ENCODE assay signal across 22 cellular contexts in the genomic region with DNA sequence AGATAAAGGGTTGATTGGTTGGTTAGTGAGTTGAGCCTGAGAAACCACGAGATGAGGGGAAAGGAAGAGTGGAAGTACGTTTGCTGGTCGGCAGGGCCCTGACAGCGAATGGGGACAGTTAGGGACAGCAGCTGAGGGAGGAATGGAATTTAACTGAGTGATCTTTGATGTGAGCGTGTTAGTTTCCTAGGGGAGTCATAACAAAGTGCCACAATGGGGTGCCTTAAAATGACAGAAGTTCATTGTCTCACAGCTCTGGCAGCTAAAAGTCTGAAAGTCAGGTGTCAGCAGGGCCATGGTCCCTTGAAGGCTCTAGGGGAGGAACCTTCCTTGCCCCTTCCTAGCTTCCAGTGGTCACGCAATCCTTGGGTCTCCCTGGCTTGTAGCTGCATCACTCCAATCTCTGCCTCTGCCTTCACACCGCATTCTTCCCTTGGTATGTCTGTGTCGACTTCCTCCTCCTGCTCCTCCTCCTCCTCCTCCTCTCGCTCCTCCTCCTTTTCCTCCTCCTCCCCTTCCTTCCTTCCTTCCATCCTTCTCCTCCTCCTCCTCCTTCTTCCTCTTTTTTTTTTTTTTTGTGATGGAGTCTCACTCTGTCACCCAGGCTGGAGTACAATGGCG. TPM values are rescaled to one million over a fixed set of nuclear protein-coding genes. Genes with fewer than 3 reads are reported as not detected.
DNase-seq lines count a peak whose midpoint lies in the region; ATAC-seq and TF ChIP-seq lines count a peak whose summit lies in the region.
"Had no signal": no experiment of that assay in that cellular context is flagged by ENCODE, and none has a peak within 500 bp of the region (broad histone marks: within the 10 kb centered on the region; RNA-seq: fewer than 3 reads in every experiment).

No MANE protein-coding gene starts in this region.

- H3K27me3 ChIP-seq in GM23338 (ENCODE audit: insufficient read depth) (no peaks in the 10 kb centered on the region), RWPE2 (ENCODE audit: insufficient read depth, poor library complexity, severe bottlenecking) (no peaks in the 10 kb centered on the region), heart right ventricle (peaks cover 0 to 3% (median 0%) of the 10 kb centered on the region in 7 donors)
- H3K27me3 ChIP-seq in naive thymus-derived CD4-positive, alpha-beta T cell (ENCODE audit: control insufficient read depth in 2 of 2, insufficient read depth in 2 of 2, low read length in 2 of 2) = no peaks in the 10 kb centered on the region
- H3K27me3 ChIP-seq: body of pancreas, SJCRH30, thyroid gland had no signal

- H3K79me2 ChIP-seq in GM23338 (replicated peaks; ENCODE audit: insufficient read depth) = no peaks in the 10 kb centered on the region

- no peaks in the 10 kb centered on the region for H3K9me2 ChIP-seq in GM23338 (ENCODE audit: insufficient read depth)

- peaks cover 7% of the 10 kb centered on the region for H3K4me1 Mint-ChIP-seq in GM23338
- peaks cover 0 to 17% (median 6%) of the 10 kb centered on the region in 7 donors for H3K4me1 Mint-ChIP-seq in naive thymus-derived CD4-positive, alpha-beta T cell
- no peaks in the 10 kb centered on the region for H3K4me1 Mint-ChIP-seq in activated CD4-positive, alpha-beta T cell treated with anti-CD3 and anti-CD28 coated beads, Interleukin-2, amount 10 ng/mL, durations not matched to agents 24 days and 14 days

- no peaks in the 10 kb centered on the region for H4K20me1 ChIP-seq in GM23338 (replicated peaks; ENCODE audit: insufficient read depth)

- no peak for TF ChIP-seq CTCF in GM23338 (conservative IDR thresholded peaks at IDR 0.05; ENCODE audit: low read depth in 2 of 2)
- TF ChIP-seq CTCF in RWPE2 (IDR thresholded peaks at IDR 0.05; ENCODE audit: poor library complexity, severe bottlenecking) = no peak
- no peak for TF ChIP-seq CTCF in heart right ventricle (IDR thresholded peaks at IDR 0.05)

- H3K36me3 ChIP-seq in GM23338 (ENCODE audit: insufficient read depth) (no peaks in the 10 kb centered on the region), RWPE2 (ENCODE audit: low read depth) (no peaks in the 10 kb centered on the region), heart right ventricle (no peaks in the 10 kb centered on the region)
- H3K36me3 ChIP-seq in naive thymus-derived CD4-positive, alpha-beta T cell (ENCODE audit: control insufficient read depth in 2 of 3, insufficient read depth in 3 of 3, low read length in 3 of 3) = no peaks in the 10 kb centered on the region
- H3K36me3 ChIP-seq: SJCRH30, thyroid gland had no signal

- peaks cover 12% of the 10 kb centered on the region for H3K27me3 Mint-ChIP-seq in GM23338 (ENCODE audit: insufficient read depth, low read depth, poor library complexity)
- peaks cover 0 to 23% (median 0%) of the 10 kb centered on the region in 5 donors for H3K27me3 Mint-ChIP-seq in naive thymus-derived CD4-positive, alpha-beta T cell
- H3K27me3 Mint-ChIP-seq in activated CD4-positive, alpha-beta T cell treated with anti-CD3 and anti-CD28 coated beads, Interleukin-2, amount 10 ng/mL, durations not matched to agents 24 days and 14 days = peaks cover 14% of the 10 kb centered on the region

- intact Hi-C loops in heart right ventricle (cut with DNase I) = no loop called here
- intact Hi-C loops in naive thymus-derived CD4-positive, alpha-beta T cell (cut with micrococcal nuclease) = no loop called here
- intact Hi-C loops in activated CD4-positive, alpha-beta T cell treated with anti-CD3 and anti-CD28 coated beads, Interleukin-2, amount 10 ng/mL, durations not matched to agents 24 days and 14 days (cut with micrococcal nuclease) = no loop called here

- 63 to 64% methylated on average over 10 of the region's 10 CpGs for WGBS in heart right ventricle, 2 donors

- H3K4me2 ChIP-seq in GM23338 = no peak overlapping the region

- H3K4me3 ChIP-seq in GM23338 (no peak overlapping the region), RWPE2 (ENCODE audit: severe bottlenecking) (no peak overlapping the region), heart right ventricle (no peak overlapping the region)
- no peak overlapping the region for H3K4me3 ChIP-seq in naive thymus-derived CD4-positive, alpha-beta T cell (ENCODE audit: low read length)
- H3K4me3 ChIP-seq: body of pancreas, SJCRH30, thyroid gland had no signal

- H3K4me1 ChIP-seq in GM23338 (ENCODE audit: insufficient read depth) = no peaks in the 10 kb centered on the region
- H3K4me1 ChIP-seq in RWPE2 (ENCODE audit: insufficient read depth, poor library complexity, severe bottlenecking) = no peaks in the 10 kb centered on the region
- peaks cover 0 to 45% (median 28%) of the 10 kb centered on the region in 9 donors for H3K4me1 ChIP-seq in heart right ventricle
- no peaks in the 10 kb centered on the region for H3K4me1 ChIP-seq in naive thymus-derived CD4-positive, alpha-beta T cell (ENCODE audit: control insufficient read depth in 2 of 2, insufficient read depth in 2 of 2, low read length in 2 of 2)
- H3K4me1 ChIP-seq: body of pancreas, foreskin keratinocyte, SJCRH30, thyroid gland had no signal

- CTCF ChIA-PET in naive thymus-derived CD4-positive, alpha-beta T cell (lab: Charles Lee) = no interaction called here

- no peak overlapping the region for H3K4me3 Mint-ChIP-seq in GM23338
- H3K4me3 Mint-ChIP-seq in naive thymus-derived CD4-positive, alpha-beta T cell = no peak overlapping the region
- H3K4me3 Mint-ChIP-seq in activated CD4-positive, alpha-beta T cell treated with anti-CD3 and anti-CD28 coated beads, Interleukin-2, amount 10 ng/mL, durations not matched to agents 24 days and 14 days = no peak overlapping the region
- H3K4me3 Mint-ChIP-seq: activated naive CD8-positive, alpha-beta T cell treated with anti-CD3 and anti-CD28 coated beads, Interleukin-2, amount 10 ng/mL, durations not matched to agents 7 days and 5 days; activated T-cell treated with anti-CD3 and anti-CD28 coated beads, Interleukin-2, amount 50 U/mL, for 4 hours; CD8-positive, alpha-beta memory T cell; T-helper 1 cell treated with Interleukin-12 subunit alpha and Interleukin-12 subunit beta and Interleukin-4 antibody, amounts not matched to agents 30 μg/mL and 1 μg/mL, for 36 hours had no signal

- H3K36me3 Mint-ChIP-seq in GM23338 (ENCODE audit: low read depth) = no peaks in the 10 kb centered on the region; the same call in 2 of the 3 replicates
- H3K36me3 Mint-ChIP-seq in naive thymus-derived CD4-positive, alpha-beta T cell = no peaks in the 10 kb centered on the region
- H3K36me3 Mint-ChIP-seq in activated CD4-positive, alpha-beta T cell treated with anti-CD3 and anti-CD28 coated beads, Interleukin-2, amount 10 ng/mL, durations not matched to agents 24 days and 14 days (ENCODE audit: low read depth) = no peaks in the 10 kb centered on the region
- H3K36me3 Mint-ChIP-seq: activated naive CD8-positive, alpha-beta T cell treated with anti-CD3 and anti-CD28 coated beads, Interleukin-2, amount 10 ng/mL, durations not matched to agents 7 days and 5 days; CD8-positive, alpha-beta memory T cell had no signal

- POLR2A ChIA-PET in naive thymus-derived CD4-positive, alpha-beta T cell (lab: Charles Lee) = no interaction called here

- ATAC-seq in GM23338 (peak; percentile 61), RWPE2 (ENCODE audit: low read depth) (no peak), heart right ventricle (peak in 6 of 8 donors; percentile 20 to 51 (median 40)), HG03432 (IDR thresholded peaks at IDR 0.05; ENCODE audit: unreplicated experiment) (no peak)
- ATAC-seq in naive thymus-derived CD4-positive, alpha-beta T cell = peak; percentile 28
- ATAC-seq: activated T-cell treated with anti-CD3 and anti-CD28 coated beads, Interleukin-2, amount 50 U/mL, for 4 hours; body of pancreas; foreskin keratinocyte; PC-3 had no signal

- H3F3A ChIP-seq in GM23338 (replicated peaks; ENCODE audit: low read depth) = no peaks in the 10 kb centered on the region

- no peak overlapping the region for H2AFZ ChIP-seq in GM23338

- no peak overlapping the region for H3K27ac ChIP-seq in GM23338 (ENCODE audit: low read depth)
- H3K27ac ChIP-seq in RWPE2 (ENCODE audit: poor library complexity, severe bottlenecking) = no peak overlapping the region
- H3K27ac ChIP-seq in heart right ventricle = peak overlapping the region in 3 of 10 donors; percentile 31 to 64 (median 63)
- no peak overlapping the region for H3K27ac ChIP-seq in naive thymus-derived CD4-positive, alpha-beta T cell (ENCODE audit: low read depth, low read length)
- H3K27ac ChIP-seq: body of pancreas, foreskin keratinocyte, SJCRH30, thyroid gland, VCaP had no signal

- no peaks in the 10 kb centered on the region; the same call in 2 of the 3 replicates for H3K9me3 Mint-ChIP-seq in GM23338
- H3K9me3 Mint-ChIP-seq in naive thymus-derived CD4-positive, alpha-beta T cell = peaks cover 0 to 1% (median 0%) of the 10 kb centered on the region in 11 donors
- no peaks in the 10 kb centered on the region for H3K9me3 Mint-ChIP-seq in activated CD4-positive, alpha-beta T cell treated with anti-CD3 and anti-CD28 coated beads, Interleukin-2, amount 10 ng/mL, durations not matched to agents 24 days and 14 days
- H3K9me3 Mint-ChIP-seq: activated naive CD8-positive, alpha-beta T cell treated with anti-CD3 and anti-CD28 coated beads, Interleukin-2, amount 10 ng/mL, durations not matched to agents 7 days and 5 days; activated T-cell treated with anti-CD3 and anti-CD28 coated beads, Interleukin-2, amount 50 U/mL, for 4 hours; CD8-positive, alpha-beta memory T cell; T-helper 1 cell treated with Interleukin-12 subunit alpha and Interleukin-12 subunit beta and Interleukin-4 antibody, amounts not matched to agents 30 μg/mL and 1 μg/mL, for 36 hours had no signal

- DNase-seq in GM23338 (ENCODE audit: low spot score) (peak; percentile 22), RWPE2 (ENCODE audit: low spot score) (peak; percentile 17), heart right ventricle (peak in 1 of 2 donors; percentile 21), cerebellar nuclear complex (lab: John Stamatoyannopoulos, UW) (no peak), D341Med (ENCODE audit: low spot score) (no peak)
- DNase-seq in naive thymus-derived CD4-positive, alpha-beta T cell = no peak
- no peak for DNase-seq in activated CD4-positive, alpha-beta T cell treated with anti-CD3 and anti-CD28 coated beads, Interleukin-2, amount 10 ng/mL, durations not matched to agents 24 days and 14 days
- DNase-seq: activated CD4-positive, alpha-beta T cell treated with anti-CD3 and anti-CD28 coated beads, Interleukin-2, amount 50 U/mL, for 48 hours; activated naive CD8-positive, alpha-beta T cell treated with anti-CD3 and anti-CD28 coated beads, Interleukin-2, amount 10 ng/mL, durations not matched to agents 7 days and 5 days; activated T-cell treated with anti-CD3 and anti-CD28 coated beads, Interleukin-2, amount 50 U/mL, for 4 hours; body of pancreas; CD8-positive, alpha-beta memory T cell; foreskin keratinocyte; NCI-H1436; PC-3; SJCRH30; stimulated activated naive CD4-positive, alpha-beta T cell; thyroid gland had no signal

- no peaks in the 10 kb centered on the region for H3K9me3 ChIP-seq in RWPE2 (ENCODE audit: severe bottlenecking)
- H3K9me3 ChIP-seq in heart right ventricle = no peaks in the 10 kb centered on the region
- no peaks in the 10 kb centered on the region for H3K9me3 ChIP-seq in naive thymus-derived CD4-positive, alpha-beta T cell (ENCODE audit: control insufficient read depth in 2 of 3, low read length in 3 of 3)
- H3K9me3 ChIP-seq: body of pancreas, SJCRH30, thyroid gland had no signal

- no peak overlapping the region; the same call in 1 of the 2 replicates for H3K27ac Mint-ChIP-seq in GM23338
- no peak overlapping the region for H3K27ac Mint-ChIP-seq in naive thymus-derived CD4-positive, alpha-beta T cell
- no peak overlapping the region for H3K27ac Mint-ChIP-seq in activated CD4-positive, alpha-beta T cell treated with anti-CD3 and anti-CD28 coated beads, Interleukin-2, amount 10 ng/mL, durations not matched to agents 24 days and 14 days
- H3K27ac Mint-ChIP-seq: activated naive CD8-positive, alpha-beta T cell treated with anti-CD3 and anti-CD28 coated beads, Interleukin-2, amount 10 ng/mL, durations not matched to agents 7 days and 5 days; T-helper 1 cell treated with Interleukin-12 subunit alpha and Interleukin-12 subunit beta and Interleukin-4 antibody, amounts not matched to agents 30 μg/mL and 1 μg/mL, for 36 hours had no signal

RNA-seq across cellular contexts. Expression of a gene that starts 26.0 kb away (rescaled TPM):
- total RNA-seq in GM23338 (2014; rRNA removed; shearing (Covaris generic)) = 0.78 and 0.97 TPM in 2 replicates
- polyA plus RNA-seq in GM23338 (2016; fragmentation: Nextera tagmentation; extraction: Ambion mirVana) (0.63 and 1.5 TPM in 2 replicates), heart right ventricle (1 to 10 TPM; 7.2 to 9.0 TPM)
- 10 to 100 TPM in 8 of 10 donors, 1 to 10 TPM in 2; 9.4 to 24.0 (median 12.7) TPM for total RNA-seq in heart right ventricle
- 100 to 1,000 TPM in 4 of 5 experiments, 10 to 100 TPM in 1; 45.4 to 182 (median 132) TPM for total RNA-seq in naive thymus-derived CD4-positive, alpha-beta T cell
- polyA plus RNA-seq in naive thymus-derived CD4-positive, alpha-beta T cell = 10 to 100 TPM; 27.2 to 51.2 TPM
- total RNA-seq in activated CD4-positive, alpha-beta T cell treated with anti-CD3 and anti-CD28 coated beads, Interleukin-2, amount 10 ng/mL, durations not matched to agents 24 days and 14 days = 21.5 and 21.6 TPM in 2 replicates
- total RNA-seq: HT-29, SJCRH30 had no signal

Comparison
In these comparisons a context has a peak if more than half of its experiments do, and no peak if none do; other contexts are left out.
1. ATAC-seq: peak in GM23338 (single experiment), heart right ventricle (6 of 8) and naive thymus-derived CD4-positive, alpha-beta T cell (single experiment); none in RWPE2 (single experiment) and HG03432 (single experiment).
2. DNase-seq: peak in GM23338 (single experiment) and RWPE2 (single experiment); none in naive thymus-derived CD4-positive, alpha-beta T cell (0 of 9), cerebellar nuclear complex (0 of 2), D341Med (single experiment) and activated CD4-positive, alpha-beta T cell treated with anti-CD3 and anti-CD28 coated beads, Interleukin-2, amount 10 ng/mL, durations not matched to agents 24 days and 14 days (single experiment).